18 cellular contexts compared by ENCODE assay signal in the genomic region with DNA sequence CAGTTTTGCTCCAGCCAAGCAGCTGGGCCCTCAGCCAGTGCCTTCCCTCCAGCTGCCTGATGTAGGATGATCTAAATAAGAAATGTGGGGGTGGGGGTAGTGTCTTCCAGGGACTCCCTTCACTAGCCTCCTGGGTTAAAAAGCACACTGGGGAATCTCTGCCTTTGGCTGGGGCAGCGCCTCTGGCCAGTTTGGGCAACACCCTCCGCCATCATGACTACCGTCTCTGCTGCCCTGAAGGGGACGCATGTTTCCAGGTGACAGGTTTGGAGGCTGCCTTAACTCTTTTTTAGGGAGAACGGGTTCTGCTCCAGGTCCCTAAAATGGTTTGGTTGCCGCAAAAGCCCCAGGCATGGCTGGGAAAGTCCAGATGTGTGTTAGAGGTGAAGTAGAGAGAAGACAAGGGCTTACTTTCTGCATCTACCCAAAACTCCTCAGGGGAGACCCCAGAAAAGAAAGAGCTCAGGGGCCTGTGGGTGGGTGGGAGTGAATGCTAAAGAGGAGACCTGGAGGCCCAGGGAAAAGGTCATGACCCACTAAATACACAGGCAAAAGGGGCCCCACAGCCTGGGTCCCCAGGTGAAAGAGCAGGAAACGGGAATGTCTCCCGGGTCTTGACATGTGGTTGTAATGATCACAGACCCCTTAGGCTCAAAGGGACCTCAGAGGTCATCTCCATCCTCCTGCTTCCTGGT.
DNase-seq lines count a peak whose midpoint lies in the region; ATAC-seq and TF ChIP-seq lines count a peak whose summit lies in the region.
"Had no signal": no experiment of that assay in that cellular context is flagged by ENCODE, and none has a peak within 500 bp of the region (broad histone marks: within the 10 kb centered on the region; RNA-seq: fewer than 3 reads in every experiment).

No MANE protein-coding gene starts in this region.

- H3K4me1 Mint-ChIP-seq in T-helper 1 cell treated with Interleukin-12 subunit alpha and Interleukin-12 subunit beta and Interleukin-4 antibody, amounts not matched to agents 30 μg/mL and 1 μg/mL, for 36 hours (ENCODE audit: low read depth) = peaks cover 79% of the 10 kb centered on the region
- peaks cover 34 to 81% (median 59%) of the 10 kb centered on the region in 4 donors for H3K4me1 Mint-ChIP-seq in CD4-positive, alpha-beta memory T cell
- H3K4me1 Mint-ChIP-seq in activated CD8-positive, alpha-beta T cell treated with anti-CD3 and anti-CD28 coated beads for 36 hours (ENCODE audit: low read depth) = peaks cover 84% of the 10 kb centered on the region
- peaks cover 58% of the 10 kb centered on the region for H3K4me1 Mint-ChIP-seq in endodermal cell
- H3K4me1 Mint-ChIP-seq in chondrocyte (ENCODE audit: low read depth) = peaks cover 9% of the 10 kb centered on the region

- H3K27ac ChIP-seq in CD4-positive, alpha-beta memory T cell (ENCODE audit: low read depth, low read length) = no peak overlapping the region
- H3K27ac ChIP-seq in endodermal cell (ENCODE audit: low read depth, low read length) (no peak overlapping the region), trophoblast cell (ENCODE audit: low read depth, low read length) (no peak overlapping the region)
- H3K27ac ChIP-seq: 22Rv1, brain microvascular endothelial cell, hepatocyte, sigmoid colon, stomach had no signal

- H3K4me3 ChIP-seq in CD4-positive, alpha-beta memory T cell (ENCODE audit: low read length in 2 of 2) = no peak overlapping the region
- H3K4me3 ChIP-seq in endodermal cell (ENCODE audit: low read length) = no peak overlapping the region
- H3K4me3 ChIP-seq in mucosa of descending colon = no peak overlapping the region
- H3K4me3 ChIP-seq in trophoblast cell (ENCODE audit: low read depth, low read length) = no peak overlapping the region
- H3K4me3 ChIP-seq: hepatocyte, lung, sigmoid colon, stomach had no signal

- H3K79me2 ChIP-seq in trophoblast cell (ENCODE audit: control insufficient read depth, insufficient read depth, low read length, poor library complexity) = no peaks in the 10 kb centered on the region
- H3K79me2 ChIP-seq: hepatocyte had no signal

- DNase-seq in T-helper 1 cell (no peak), endodermal cell (peak; percentile 59), mucosa of descending colon (no peak), chondrocyte (ENCODE audit: low spot score) (no peak), trophoblast cell (no peak)
- DNase-seq in CD4-positive, alpha-beta memory T cell = no peak
- DNase-seq in activated CD8-positive, alpha-beta T cell treated with anti-CD3 and anti-CD28 coated beads for 36 hours = no peak
- DNase-seq: AML-193, brain microvascular endothelial cell, NCI-H1105, NCI-H2171 treated with DMSO at 0.1 percent for 48 hours, sigmoid colon, stomach had no signal

- no peak overlapping the region for H3K14ac ChIP-seq in trophoblast cell (ENCODE audit: low read length)

- no peaks in the 10 kb centered on the region for H3K36me3 ChIP-seq in CD4-positive, alpha-beta memory T cell (ENCODE audit: insufficient read depth, low read length)
- H3K36me3 ChIP-seq in endodermal cell (ENCODE audit: control insufficient read depth, insufficient read depth, low read length) (no peaks in the 10 kb centered on the region), mucosa of descending colon (ENCODE audit: low read depth) (no peaks in the 10 kb centered on the region), trophoblast cell (ENCODE audit: control insufficient read depth in 1 of 2, insufficient read depth in 2 of 2, low read length in 2 of 2) (no peaks in the 10 kb centered on the region)
- H3K36me3 ChIP-seq: brain microvascular endothelial cell, sigmoid colon, stomach had no signal

- ATAC-seq in activated CD8-positive, alpha-beta T cell treated with anti-CD3 and anti-CD28 coated beads for 36 hours = no peak
- ATAC-seq in mucosa of descending colon = no peak

- intact Hi-C loops in CD4-positive, alpha-beta memory T cell (cut with micrococcal nuclease) = loop anchor here (5.0 kb wide), 1 partner anchor 77 kb away; no protein-coding TSS in a partner anchor
- intact Hi-C loops in activated CD8-positive, alpha-beta T cell treated with anti-CD3 and anti-CD28 coated beads for 36 hours (cut with micrococcal nuclease) = no loop called here
- intact Hi-C loops in mucosa of descending colon (cut with DNase I, micrococcal nuclease) = no loop called here

- peaks cover 8% of the 10 kb centered on the region for H3K9me3 Mint-ChIP-seq in T-helper 1 cell treated with Interleukin-12 subunit alpha and Interleukin-12 subunit beta and Interleukin-4 antibody, amounts not matched to agents 30 μg/mL and 1 μg/mL, for 36 hours
- H3K9me3 Mint-ChIP-seq in CD4-positive, alpha-beta memory T cell = no peaks in the 10 kb centered on the region
- H3K9me3 Mint-ChIP-seq in activated CD8-positive, alpha-beta T cell treated with anti-CD3 and anti-CD28 coated beads for 36 hours = peaks cover 8% of the 10 kb centered on the region
- H3K9me3 Mint-ChIP-seq in endodermal cell (peaks cover 18% of the 10 kb centered on the region), chondrocyte (ENCODE audit: low read depth) (peaks cover 10% of the 10 kb centered on the region)

- H3K18ac ChIP-seq in trophoblast cell (ENCODE audit: low read length) = no peak overlapping the region

- H3K27me3 ChIP-seq in CD4-positive, alpha-beta memory T cell (ENCODE audit: insufficient read depth, low read length) = no peaks in the 10 kb centered on the region
- peaks cover 22% of the 10 kb centered on the region for H3K27me3 ChIP-seq in endodermal cell (ENCODE audit: control insufficient read depth, insufficient read depth, low read length, poor library complexity, severe bottlenecking)
- H3K27me3 ChIP-seq in trophoblast cell (ENCODE audit: insufficient read depth, low read length) = no peaks in the 10 kb centered on the region
- H3K27me3 ChIP-seq: brain microvascular endothelial cell, hepatocyte had no signal

- H4K91ac ChIP-seq in trophoblast cell (ENCODE audit: low read depth, low read length) = no peak overlapping the region

- H2AK5ac ChIP-seq in trophoblast cell (ENCODE audit: low read length) = no peak overlapping the region

- H3K79me1 ChIP-seq in trophoblast cell (ENCODE audit: low read length) = peaks cover 7% of the 10 kb centered on the region

- no peak overlapping the region for H2BK12ac ChIP-seq in trophoblast cell (ENCODE audit: low read length)

- no peak overlapping the region for H4K12ac ChIP-seq in trophoblast cell (ENCODE audit: low read depth, low read length)

- no peak overlapping the region for H3K4ac ChIP-seq in trophoblast cell (ENCODE audit: low read depth, low read length)

- H3K27me3 Mint-ChIP-seq in T-helper 1 cell treated with Interleukin-12 subunit alpha and Interleukin-12 subunit beta and Interleukin-4 antibody, amounts not matched to agents 30 μg/mL and 1 μg/mL, for 36 hours (ENCODE audit: low read depth) = no peaks in the 10 kb centered on the region
- H3K27me3 Mint-ChIP-seq in CD4-positive, alpha-beta memory T cell = no peaks in the 10 kb centered on the region
- no peaks in the 10 kb centered on the region for H3K27me3 Mint-ChIP-seq in activated CD8-positive, alpha-beta T cell treated with anti-CD3 and anti-CD28 coated beads for 36 hours
- H3K27me3 Mint-ChIP-seq in endodermal cell (ENCODE audit: insufficient read depth) (peaks cover 46% of the 10 kb centered on the region), chondrocyte (ENCODE audit: low read depth) (peaks cover 28% of the 10 kb centered on the region)

- no peak overlapping the region for H3K4me2 ChIP-seq in trophoblast cell (ENCODE audit: low read length)
- H3K4me2 ChIP-seq: hepatocyte had no signal

- H3K9ac ChIP-seq in endodermal cell (ENCODE audit: extremely low read depth, low read length, poor library complexity, severe bottlenecking) (no peak overlapping the region), trophoblast cell (ENCODE audit: low read length) (no peak overlapping the region)

- H3K23ac ChIP-seq in trophoblast cell (ENCODE audit: low read length) = no peak overlapping the region

- CTCF ChIA-PET in CD4-positive, alpha-beta memory T cell (lab: Charles Lee; ENCODE audit: partially characterized antibody) = interaction anchor here (3.0 to 9.3 kb wide), 4 partner anchors 24 to 135 kb away, joined by 19 to 111 read pairs (median 34); a partner anchor contains a TSS
- CTCF ChIA-PET in activated CD8-positive, alpha-beta T cell treated with anti-CD3 and anti-CD28 coated beads for 36 hours (lab: Charles Lee) = interaction anchor here (1.0 to 4.0 kb wide), 9 partner anchors 24 to 147 kb away, joined by 3 to 24 read pairs (median 5); no protein-coding TSS in a partner anchor

- H3K27ac Mint-ChIP-seq in T-helper 1 cell treated with Interleukin-12 subunit alpha and Interleukin-12 subunit beta and Interleukin-4 antibody, amounts not matched to agents 30 μg/mL and 1 μg/mL, for 36 hours = peak overlapping the region; percentile 92
- peak overlapping the region in 6 of 7 donors; percentile 19 to 99 (median 57) for H3K27ac Mint-ChIP-seq in CD4-positive, alpha-beta memory T cell
- H3K27ac Mint-ChIP-seq in activated CD8-positive, alpha-beta T cell treated with anti-CD3 and anti-CD28 coated beads for 36 hours = peak overlapping the region; percentile 97
- no peak overlapping the region for H3K27ac Mint-ChIP-seq in endodermal cell
- H3K27ac Mint-ChIP-seq in chondrocyte (ENCODE audit: unreplicated experiment) = no peak overlapping the region
- H3K27ac Mint-ChIP-seq: type B pancreatic cell had no signal

- POLR2A ChIA-PET in CD4-positive, alpha-beta memory T cell (lab: Charles Lee; ENCODE audit: partially characterized antibody) = interaction anchor here (2.4 to 10.6 kb wide), 3 partner anchors 12 to 133 kb away, joined by 14 to 253 read pairs (median 28); a partner anchor contains a TSS
- POLR2A ChIA-PET in activated CD8-positive, alpha-beta T cell treated with anti-CD3 and anti-CD28 coated beads for 36 hours (lab: Charles Lee) = interaction anchor here (0.7 to 17.9 kb wide), 9 partner anchors 14 to 271 kb away, joined by 3 to 375 read pairs (median 5); a partner anchor contains a TSS

- TF ChIP-seq CTCF in activated CD8-positive, alpha-beta T cell treated with anti-CD3 and anti-CD28 coated beads for 36 hours (IDR thresholded peaks at IDR 0.05) = no peak
- TF ChIP-seq CTCF in endodermal cell (conservative IDR thresholded peaks at IDR 0.05) = no peak
- no peak for TF ChIP-seq CTCF in mucosa of descending colon (IDR thresholded peaks at IDR 0.05)
- TF ChIP-seq CTCF in chondrocyte (IDR thresholded peaks at IDR 0.05) = no peak

- no peak overlapping the region for H4K8ac ChIP-seq in trophoblast cell (ENCODE audit: low read depth, low read length)

- H3K4me3 Mint-ChIP-seq in T-helper 1 cell treated with Interleukin-12 subunit alpha and Interleukin-12 subunit beta and Interleukin-4 antibody, amounts not matched to agents 30 μg/mL and 1 μg/mL, for 36 hours = no peak overlapping the region
- peak overlapping the region in 1 of 8 donors; percentile 38 for H3K4me3 Mint-ChIP-seq in CD4-positive, alpha-beta memory T cell
- H3K4me3 Mint-ChIP-seq in activated CD8-positive, alpha-beta T cell treated with anti-CD3 and anti-CD28 coated beads for 36 hours = no peak overlapping the region
- H3K4me3 Mint-ChIP-seq in endodermal cell = no peak overlapping the region
- H3K4me3 Mint-ChIP-seq in chondrocyte (ENCODE audit: unreplicated experiment) = no peak overlapping the region
- H3K4me3 Mint-ChIP-seq: type B pancreatic cell had no signal

- H2BK5ac ChIP-seq in trophoblast cell (ENCODE audit: low read depth, low read length, poor library complexity) = no peak overlapping the region

- H3K9me3 ChIP-seq in CD4-positive, alpha-beta memory T cell (ENCODE audit: control insufficient read depth in 1 of 2, low read length in 2 of 2) = no peaks in the 10 kb centered on the region
- H3K9me3 ChIP-seq in endodermal cell (ENCODE audit: control insufficient read depth, low read length) = peaks cover 4% of the 10 kb centered on the region
- H3K9me3 ChIP-seq in mucosa of descending colon = no peaks in the 10 kb centered on the region
- no peaks in the 10 kb centered on the region for H3K9me3 ChIP-seq in trophoblast cell (ENCODE audit: insufficient read depth, low read depth, low read length)
- H3K9me3 ChIP-seq: sigmoid colon, stomach had no signal

- no peak overlapping the region for H2BK120ac ChIP-seq in trophoblast cell (ENCODE audit: insufficient read depth, low read length, poor library complexity)

- peaks cover 60% of the 10 kb centered on the region for H3K4me1 ChIP-seq in CD4-positive, alpha-beta memory T cell (ENCODE audit: insufficient read depth, low read length)
- peaks cover 4% of the 10 kb centered on the region for H3K4me1 ChIP-seq in endodermal cell (ENCODE audit: control insufficient read depth, insufficient read depth, low read length)
- peaks cover 12% of the 10 kb centered on the region for H3K4me1 ChIP-seq in mucosa of descending colon (ENCODE audit: low read depth)
- peaks cover 17 to 21% of the 10 kb centered on the region in 2 experiments for H3K4me1 ChIP-seq in trophoblast cell (ENCODE audit: control insufficient read depth in 1 of 2, insufficient read depth in 2 of 2, low read length in 2 of 2)
- H3K4me1 ChIP-seq: sigmoid colon had no signal

- no peak overlapping the region for H2AFZ ChIP-seq in trophoblast cell (ENCODE audit: insufficient read depth, low read length, poor library complexity)
- H2AFZ ChIP-seq: hepatocyte had no signal

- peaks cover 3% of the 10 kb centered on the region for H3K36me3 Mint-ChIP-seq in T-helper 1 cell treated with Interleukin-12 subunit alpha and Interleukin-12 subunit beta and Interleukin-4 antibody, amounts not matched to agents 30 μg/mL and 1 μg/mL, for 36 hours (ENCODE audit: low read depth)
- peaks cover 0 to 5% of the 10 kb centered on the region in 2 donors for H3K36me3 Mint-ChIP-seq in CD4-positive, alpha-beta memory T cell
- peaks cover 10% of the 10 kb centered on the region for H3K36me3 Mint-ChIP-seq in activated CD8-positive, alpha-beta T cell treated with anti-CD3 and anti-CD28 coated beads for 36 hours (ENCODE audit: low read depth)
- H3K36me3 Mint-ChIP-seq in endodermal cell (ENCODE audit: low read depth) (peaks cover 2% of the 10 kb centered on the region), chondrocyte (ENCODE audit: low read depth) (no peaks in the 10 kb centered on the region)

- 86 to 90% methylated on average over 2 to 8 of the region's 8 CpGs for WGBS in endodermal cell (ENCODE audit: insufficient coverage in 1 of 2, insufficient read length in 1 of 2), 2 experiments
- no CpG with 5 or more reads among the region's 8 CpGs for WGBS in trophoblast cell (ENCODE audit: extremely low coverage, insufficient coverage, insufficient read length)

Comparison
In these comparisons a context has a peak if more than half of its experiments do, and no peak if none do; other contexts are left out.
1. H3K27ac Mint-ChIP-seq: peak in T-helper 1 cell treated with Interleukin-12 subunit alpha and Interleukin-12 subunit beta and Interleukin-4 antibody, amounts not matched to agents 30 μg/mL and 1 μg/mL, for 36 hours (single experiment), CD4-positive, alpha-beta memory T cell (6 of 7) and activated CD8-positive, alpha-beta T cell treated with anti-CD3 and anti-CD28 coated beads for 36 hours (single experiment); none in endodermal cell (single experiment) and chondrocyte (single experiment).